1 cellular context compared by ENCODE assay signal in the genomic region with DNA sequence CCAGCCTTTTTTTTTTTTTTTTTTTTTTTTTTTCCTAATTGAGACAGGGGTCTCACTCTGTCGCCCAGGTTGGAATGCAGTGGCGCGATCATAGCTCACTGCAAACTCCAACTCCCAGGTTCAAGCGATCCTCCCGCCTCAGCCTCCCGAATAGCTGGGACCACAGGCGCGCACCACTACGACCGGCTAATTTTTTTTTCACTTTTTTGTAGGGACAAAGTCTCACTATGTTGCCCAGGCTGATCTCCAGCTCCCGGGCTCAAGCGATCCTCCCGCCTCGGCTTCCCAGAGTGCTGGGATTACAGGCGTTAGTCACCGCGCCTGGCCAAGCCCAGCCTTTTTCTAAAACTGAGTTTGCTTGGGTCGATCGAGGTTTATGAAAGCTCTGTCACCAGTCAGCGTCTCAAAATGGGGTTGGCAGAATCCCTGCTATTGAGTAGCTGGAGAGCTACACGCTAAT.
TF ChIP-seq lines count a peak whose summit lies in the region.

No MANE protein-coding gene starts in this region.

TF ChIP-seq in HepG2, 621 proteins besides CTCF, POLR2A, EP300 and RAD21:
- TF ChIP-seq GATA4 (IDR thresholded peaks at IDR 0.05; ENCODE audit: borderline replicate concordance, low read depth) (no peak), ZNF891 (CRISPR knock-in tag; IDR thresholded peaks at IDR 0.05) (no peak), PTBP1 (IDR thresholded peaks at IDR 0.05; ENCODE audit: low read depth, low read length, poor library complexity, severe bottlenecking) (peak; percentile 59), ZNF556 (CRISPR knock-in tag; IDR thresholded peaks at IDR 0.05; ENCODE audit: borderline replicate concordance) (no peak), ZNF564 (CRISPR knock-in tag; IDR thresholded peaks at IDR 0.05) (no peak), ZNF350 (CRISPR knock-in tag; IDR thresholded peaks at IDR 0.05; ENCODE audit: borderline replicate concordance, low read depth) (0 out of 2 replicates have a peak, but pooled peaks have one; percentile 9), POLR2AphosphoS5 (IDR thresholded peaks at IDR 0.05; ENCODE audit: low read depth, low read length) (0 out of 2 replicates have a peak, but pooled peaks have one; percentile 29), POLR2G (IDR thresholded peaks at IDR 0.05; ENCODE audit: low read depth, low read length) (0 out of 2 replicates have a peak, but pooled peaks have one; percentile 40), ZNF670 (CRISPR knock-in tag; IDR thresholded peaks at IDR 0.05; ENCODE audit: borderline replicate concordance) (0 out of 2 replicates have a peak, but pooled peaks have one; percentile 31), ZNF460 (CRISPR knock-in tag; IDR thresholded peaks at IDR 0.05; ENCODE audit: borderline replicate concordance) (no peak), ZNF121 (CRISPR knock-in tag; IDR thresholded peaks at IDR 0.05) (peak; percentile 86), TAF1 (CRISPR knock-in tag; IDR thresholded peaks at IDR 0.05) (0 out of 2 replicates have a peak, but pooled peaks have one; percentile 8)
- TF ChIP-seq, protein P1, sequence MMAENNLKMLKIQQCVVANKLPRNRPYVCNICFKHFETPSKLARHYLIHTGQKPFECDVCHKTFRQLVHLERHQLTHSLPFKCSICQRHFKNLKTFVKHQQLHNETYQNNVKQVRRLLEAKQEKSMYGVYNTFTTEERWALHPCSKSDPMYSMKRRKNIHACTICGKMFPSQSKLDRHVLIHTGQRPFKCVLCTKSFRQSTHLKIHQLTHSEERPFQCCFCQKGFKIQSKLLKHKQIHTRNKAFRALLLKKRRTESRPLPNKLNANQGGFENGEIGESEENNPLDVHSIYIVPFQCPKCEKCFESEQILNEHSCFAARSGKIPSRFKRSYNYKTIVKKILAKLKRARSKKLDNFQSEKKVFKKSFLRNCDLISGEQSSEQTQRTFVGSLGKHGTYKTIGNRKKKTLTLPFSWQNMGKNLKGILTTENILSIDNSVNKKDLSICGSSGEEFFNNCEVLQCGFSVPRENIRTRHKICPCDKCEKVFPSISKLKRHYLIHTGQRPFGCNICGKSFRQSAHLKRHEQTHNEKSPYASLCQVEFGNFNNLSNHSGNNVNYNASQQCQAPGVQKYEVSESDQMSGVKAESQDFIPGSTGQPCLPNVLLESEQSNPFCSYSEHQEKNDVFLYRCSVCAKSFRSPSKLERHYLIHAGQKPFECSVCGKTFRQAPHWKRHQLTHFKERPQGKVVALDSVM (CRISPR knock-in tag; IDR thresholded peaks at IDR 0.05), result peak; percentile 85
- TF ChIP-seq, protein P2, sequence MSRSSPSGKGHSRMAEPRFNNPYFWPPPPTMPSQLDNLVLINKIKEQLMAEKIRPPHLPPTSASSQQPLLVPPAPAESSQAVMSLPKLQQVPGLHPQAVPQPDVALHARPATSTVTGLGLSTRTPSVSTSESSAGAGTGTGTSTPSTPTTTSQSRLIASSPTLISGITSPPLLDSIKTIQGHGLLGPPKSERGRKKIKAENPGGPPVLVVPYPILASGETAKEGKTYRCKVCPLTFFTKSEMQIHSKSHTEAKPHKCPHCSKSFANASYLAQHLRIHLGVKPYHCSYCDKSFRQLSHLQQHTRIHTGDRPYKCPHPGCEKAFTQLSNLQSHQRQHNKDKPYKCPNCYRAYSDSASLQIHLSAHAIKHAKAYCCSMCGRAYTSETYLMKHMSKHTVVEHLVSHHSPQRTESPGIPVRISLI (CRISPR knock-in tag; IDR thresholded peaks at IDR 0.05; ENCODE audit: borderline replicate concordance), result peak; percentile 97
- TF ChIP-seq, protein P3, sequence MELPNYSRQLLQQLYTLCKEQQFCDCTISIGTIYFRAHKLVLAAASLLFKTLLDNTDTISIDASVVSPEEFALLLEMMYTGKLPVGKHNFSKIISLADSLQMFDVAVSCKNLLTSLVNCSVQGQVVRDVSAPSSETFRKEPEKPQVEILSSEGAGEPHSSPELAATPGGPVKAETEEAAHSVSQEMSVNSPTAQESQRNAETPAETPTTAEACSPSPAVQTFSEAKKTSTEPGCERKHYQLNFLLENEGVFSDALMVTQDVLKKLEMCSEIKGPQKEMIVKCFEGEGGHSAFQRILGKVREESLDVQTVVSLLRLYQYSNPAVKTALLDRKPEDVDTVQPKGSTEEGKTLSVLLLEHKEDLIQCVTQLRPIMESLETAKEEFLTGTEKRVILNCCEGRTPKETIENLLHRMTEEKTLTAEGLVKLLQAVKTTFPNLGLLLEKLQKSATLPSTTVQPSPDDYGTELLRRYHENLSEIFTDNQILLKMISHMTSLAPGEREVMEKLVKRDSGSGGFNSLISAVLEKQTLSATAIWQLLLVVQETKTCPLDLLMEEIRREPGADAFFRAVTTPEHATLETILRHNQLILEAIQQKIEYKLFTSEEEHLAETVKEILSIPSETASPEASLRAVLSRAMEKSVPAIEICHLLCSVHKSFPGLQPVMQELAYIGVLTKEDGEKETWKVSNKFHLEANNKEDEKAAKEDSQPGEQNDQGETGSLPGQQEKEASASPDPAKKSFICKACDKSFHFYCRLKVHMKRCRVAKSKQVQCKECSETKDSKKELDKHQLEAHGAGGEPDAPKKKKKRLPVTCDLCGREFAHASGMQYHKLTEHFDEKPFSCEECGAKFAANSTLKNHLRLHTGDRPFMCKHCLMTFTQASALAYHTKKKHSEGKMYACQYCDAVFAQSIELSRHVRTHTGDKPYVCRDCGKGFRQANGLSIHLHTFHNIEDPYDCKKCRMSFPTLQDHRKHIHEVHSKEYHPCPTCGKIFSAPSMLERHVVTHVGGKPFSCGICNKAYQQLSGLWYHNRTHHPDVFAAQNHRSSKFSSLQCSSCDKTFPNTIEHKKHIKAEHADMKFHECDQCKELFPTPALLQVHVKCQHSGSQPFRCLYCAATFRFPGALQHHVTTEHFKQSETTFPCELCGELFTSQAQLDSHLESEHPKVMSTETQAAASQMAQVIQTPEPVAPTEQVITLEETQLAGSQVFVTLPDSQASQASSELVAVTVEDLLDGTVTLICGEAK (IDR thresholded peaks at IDR 0.05), result no peak
- TF ChIP-seq, protein P3 (CRISPR knock-in tag; IDR thresholded peaks at IDR 0.05), result peak; percentile 88
